Comparison of ENCODE assay signal across 1 cellular context in the genomic region with DNA sequence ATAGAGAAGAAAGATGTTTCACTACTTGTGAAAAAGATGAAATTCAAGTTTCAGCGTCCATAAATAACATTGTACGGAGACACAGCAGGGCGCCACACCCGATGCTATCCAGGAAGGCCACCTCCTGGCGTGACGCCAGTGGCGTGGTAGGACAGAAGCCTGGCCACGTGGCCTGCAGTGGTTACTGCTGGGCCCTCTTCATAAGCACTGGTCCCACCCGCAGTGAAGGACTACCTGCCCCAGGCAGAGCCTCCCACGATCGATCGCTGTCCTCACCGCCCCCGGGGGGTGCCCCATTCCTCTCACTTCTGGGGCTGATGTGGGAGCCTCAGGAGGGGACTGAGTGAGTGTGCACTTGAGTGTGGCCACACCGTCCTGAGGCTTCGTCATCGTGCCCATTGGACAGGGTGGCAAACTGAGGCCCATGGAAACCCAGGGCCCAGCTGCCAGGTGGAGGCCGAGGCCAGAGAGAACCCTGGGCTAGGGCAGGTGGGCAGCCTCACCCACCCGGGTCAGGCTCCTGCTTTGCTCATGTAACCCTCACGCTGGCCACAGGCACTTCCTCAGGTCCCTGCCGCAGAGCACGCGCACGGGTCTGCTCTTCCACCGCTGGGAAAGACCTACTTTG.
TF ChIP-seq lines count a peak whose summit lies in the region.

No MANE protein-coding gene starts in this region.

TF ChIP-seq in K562, 482 proteins besides CTCF, POLR2A, EP300 and RAD21 (continues in another document):
- TF ChIP-seq POU5F1 (IDR thresholded peaks at IDR 0.05; ENCODE audit: borderline replicate concordance, low read depth, low read length, partially characterized antibody) (no peak), EP400 (IDR thresholded peaks at IDR 0.05) (peak; percentile 90), ARHGAP35 (IDR thresholded peaks at IDR 0.05; ENCODE audit: partially characterized antibody) (peak; percentile 16), DMBX1 (CRISPR knock-in tag; IDR thresholded peaks at IDR 0.05; ENCODE audit: borderline replicate concordance) (peak; percentile 71; the same call in 1 of the 2 replicates), TEAD4 (IDR thresholded peaks at IDR 0.05; ENCODE audit: low read length) (no peak), TEAD4 (CRISPR knock-in tag; IDR thresholded peaks at IDR 0.05; ENCODE audit: borderline replicate concordance) (no peak), NFYB (IDR thresholded peaks at IDR 0.05; ENCODE audit: extremely low read depth, insufficient read length) (no peak), PHF21A (IDR thresholded peaks at IDR 0.05; ENCODE audit: borderline replicate concordance, low read depth) (no peak), ASH1L (IDR thresholded peaks at IDR 0.05; ENCODE audit: borderline replicate concordance, low read depth, partially characterized antibody) (no peak), KAT2B (IDR thresholded peaks at IDR 0.05; ENCODE audit: low read depth, low read length) (no peak), ZNF407 (IDR thresholded peaks at IDR 0.05; ENCODE audit: low read depth) (peak; percentile 43; the same call in 1 of the 2 replicates), MAZ (CRISPR knock-in tag; conservative IDR thresholded peaks at IDR 0.05 in 1 of 2, IDR thresholded peaks at IDR 0.05 in 1 of 2) (peak in 1 of 2 experiments; percentile 75; a peak in 2 of 4 replicates), HNRNPUL1 (IDR thresholded peaks at IDR 0.05; ENCODE audit: low read length) (no peak), RFX1 (IDR thresholded peaks at IDR 0.05) (no peak), ERF (CRISPR knock-in tag; IDR thresholded peaks at IDR 0.05) (no peak), DPF2 (IDR thresholded peaks at IDR 0.05) (peak; percentile 65), ARID4B (CRISPR knock-in tag; IDR thresholded peaks at IDR 0.05) (0 out of 2 replicates have a peak, but pooled peaks have one; percentile 33), BDP1 (IDR thresholded peaks at IDR 0.05; ENCODE audit: insufficient read depth, insufficient read length) (no peak), CXXC5 (CRISPR knock-in tag; IDR thresholded peaks at IDR 0.05) (peak; percentile 80), CBX5 (IDR thresholded peaks at IDR 0.05; ENCODE audit: borderline replicate concordance, low read depth) (no peak), KLF16 (IDR thresholded peaks at IDR 0.05) (no peak), MEIS2 (IDR thresholded peaks at IDR 0.05; ENCODE audit: partially characterized antibody) (peak; percentile 92), C11orf30 (IDR thresholded peaks at IDR 0.05; ENCODE audit: low read depth) (no peak), LEF1 (IDR thresholded peaks at IDR 0.05) (peak; percentile 67), SIX5 (IDR thresholded peaks at IDR 0.05; ENCODE audit: borderline replicate concordance in 1 of 2, insufficient read depth in 1 of 2, low read depth in 1 of 2, low read length in 2 of 2) (no peak), TRIM25 (IDR thresholded peaks at IDR 0.05; ENCODE audit: borderline replicate concordance) (no peak), POLR2G (IDR thresholded peaks at IDR 0.05; ENCODE audit: low read depth, low read length) (peak; percentile 75), PHF8 (IDR thresholded peaks at IDR 0.05; ENCODE audit: borderline replicate concordance, low read length) (peak; percentile 40; the same call in 1 of the 2 replicates), KDM1A (IDR thresholded peaks at IDR 0.05) (peak; percentile 95 to 99), MNT (conservative IDR thresholded peaks at IDR 0.05) (peak; percentile 94 to 95), ZNF445 (CRISPR knock-in tag; IDR thresholded peaks at IDR 0.05; ENCODE audit: low read depth) (no peak), TBP (optimal IDR thresholded peaks at IDR 0.05; ENCODE audit: low read depth, low read length) (peak; percentile 25), SAFB (IDR thresholded peaks at IDR 0.05; ENCODE audit: borderline replicate concordance, low read depth, low read length) (no peak), ZNF24 (IDR thresholded peaks at IDR 0.05) (peak; percentile 61; the same call in 1 of the 2 replicates)
- TF ChIP-seq, protein P1, sequence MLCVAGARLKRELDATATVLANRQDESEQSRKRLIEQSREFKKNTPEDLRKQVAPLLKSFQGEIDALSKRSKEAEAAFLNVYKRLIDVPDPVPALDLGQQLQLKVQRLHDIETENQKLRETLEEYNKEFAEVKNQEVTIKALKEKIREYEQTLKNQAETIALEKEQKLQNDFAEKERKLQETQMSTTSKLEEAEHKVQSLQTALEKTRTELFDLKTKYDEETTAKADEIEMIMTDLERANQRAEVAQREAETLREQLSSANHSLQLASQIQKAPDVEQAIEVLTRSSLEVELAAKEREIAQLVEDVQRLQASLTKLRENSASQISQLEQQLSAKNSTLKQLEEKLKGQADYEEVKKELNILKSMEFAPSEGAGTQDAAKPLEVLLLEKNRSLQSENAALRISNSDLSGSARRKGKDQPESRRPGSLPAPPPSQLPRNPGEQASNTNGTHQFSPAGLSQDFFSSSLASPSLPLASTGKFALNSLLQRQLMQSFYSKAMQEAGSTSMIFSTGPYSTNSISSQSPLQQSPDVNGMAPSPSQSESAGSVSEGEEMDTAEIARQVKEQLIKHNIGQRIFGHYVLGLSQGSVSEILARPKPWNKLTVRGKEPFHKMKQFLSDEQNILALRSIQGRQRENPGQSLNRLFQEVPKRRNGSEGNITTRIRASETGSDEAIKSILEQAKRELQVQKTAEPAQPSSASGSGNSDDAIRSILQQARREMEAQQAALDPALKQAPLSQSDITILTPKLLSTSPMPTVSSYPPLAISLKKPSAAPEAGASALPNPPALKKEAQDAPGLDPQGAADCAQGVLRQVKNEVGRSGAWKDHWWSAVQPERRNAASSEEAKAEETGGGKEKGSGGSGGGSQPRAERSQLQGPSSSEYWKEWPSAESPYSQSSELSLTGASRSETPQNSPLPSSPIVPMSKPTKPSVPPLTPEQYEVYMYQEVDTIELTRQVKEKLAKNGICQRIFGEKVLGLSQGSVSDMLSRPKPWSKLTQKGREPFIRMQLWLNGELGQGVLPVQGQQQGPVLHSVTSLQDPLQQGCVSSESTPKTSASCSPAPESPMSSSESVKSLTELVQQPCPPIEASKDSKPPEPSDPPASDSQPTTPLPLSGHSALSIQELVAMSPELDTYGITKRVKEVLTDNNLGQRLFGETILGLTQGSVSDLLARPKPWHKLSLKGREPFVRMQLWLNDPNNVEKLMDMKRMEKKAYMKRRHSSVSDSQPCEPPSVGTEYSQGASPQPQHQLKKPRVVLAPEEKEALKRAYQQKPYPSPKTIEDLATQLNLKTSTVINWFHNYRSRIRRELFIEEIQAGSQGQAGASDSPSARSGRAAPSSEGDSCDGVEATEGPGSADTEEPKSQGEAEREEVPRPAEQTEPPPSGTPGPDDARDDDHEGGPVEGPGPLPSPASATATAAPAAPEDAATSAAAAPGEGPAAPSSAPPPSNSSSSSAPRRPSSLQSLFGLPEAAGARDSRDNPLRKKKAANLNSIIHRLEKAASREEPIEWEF (CRISPR knock-in tag; IDR thresholded peaks at IDR 0.05): no peak
